ENCODE assay signal across 23 cellular contexts in genomic region chr2:222174450-222174849, GRCh38.
"Had no signal": no experiment of that assay in that cellular context is flagged by ENCODE, and none has a peak within 500 bp of the region (broad histone marks: within the 10 kb centered on the region; RNA-seq: fewer than 3 reads in every experiment).

No MANE protein-coding gene starts in this region.

- H3K4me3 Mint-ChIP-seq: activated CD4-positive, alpha-beta T cell treated with anti-CD3 and anti-CD28 coated beads, Interleukin-2, amount 10 ng/mL, durations not matched to agents 7 days and 5 days; activated CD8-positive, alpha-beta memory T cell treated with anti-CD3 and anti-CD28 coated beads, Interleukin-2, amount 10 ng/mL, durations not matched to agents 7 days and 5 days; activated CD8-positive, alpha-beta T cell treated with anti-CD3 and anti-CD28 coated beads for 36 hours; activated naive CD8-positive, alpha-beta T cell treated with anti-CD3 and anti-CD28 coated beads, Interleukin-2, amount 50 U/mL, for 24 hours; naive thymus-derived CD4-positive, alpha-beta T cell; stimulated activated naive B cell treated with anti-CD40 and anti-IgM and Interleukin-4, amounts not matched to agents 10 μg/mL and 1 μg/mL and 100 μg/mL, for 72 hours; T-helper 2 cell treated with Interferon-gamma antibody and Interleukin-4, amounts not matched to agents 5 μg/mL and 100 μg/mL, for 36 hours had no signal

- H3K4me3 ChIP-seq: cardiac muscle cell, left lung, lung, testis, vagina had no signal

- H3K4me1 ChIP-seq: left lung, testis, vagina had no signal

- DNase-seq: activated CD4-positive, alpha-beta T cell treated with anti-CD3 and anti-CD28 coated beads, Interleukin-2, amount 10 ng/mL, durations not matched to agents 7 days and 5 days; activated CD4-positive, CD25-positive, alpha-beta regulatory T cell treated with anti-CD3 and anti-CD28 coated beads, Interleukin-2, amount 50 U/mL, for 72 hours; activated CD8-positive, alpha-beta memory T cell treated with anti-CD3 and anti-CD28 coated beads, Interleukin-2, amount 10 ng/mL, durations not matched to agents 7 days and 5 days; activated CD8-positive, alpha-beta T cell treated with anti-CD3 and anti-CD28 coated beads for 36 hours; activated gamma-delta T cell; activated naive CD4-positive, alpha-beta T cell treated with anti-CD3 and anti-CD28 coated beads, Interleukin-2, amount 50 U/mL, for 16 hours; activated naive CD8-positive, alpha-beta T cell treated with anti-CD3 and anti-CD28 coated beads, Interleukin-2, amount 50 U/mL, for 24 hours; activated T-cell treated with anti-CD3 and anti-CD28 coated beads for 4 hours; cortex of kidney; hippocampal formation; left lung; naive thymus-derived CD4-positive, alpha-beta T cell; stimulated activated CD4-positive, alpha-beta T cell treated with anti-CD3 and anti-CD28 coated beads, Interleukin-2, amount 100 ng/mL, for 48 hours; stimulated activated CD8-positive, alpha-beta memory T cell treated with anti-CD3 and anti-CD28 coated beads, Interleukin-4, amount 100 ng/mL, for 48 hours; stimulated activated naive B cell treated with anti-CD40 and anti-IgM and Interleukin-4, amounts not matched to agents 10 μg/mL and 1 μg/mL and 100 μg/mL, for 72 hours; testis; trophoblast cell had no signal

- H3K4me1 Mint-ChIP-seq: activated CD4-positive, alpha-beta T cell treated with anti-CD3 and anti-CD28 coated beads, Interleukin-2, amount 10 ng/mL, durations not matched to agents 7 days and 5 days; activated CD8-positive, alpha-beta memory T cell treated with anti-CD3 and anti-CD28 coated beads, Interleukin-2, amount 10 ng/mL, durations not matched to agents 7 days and 5 days; activated naive CD8-positive, alpha-beta T cell treated with anti-CD3 and anti-CD28 coated beads, Interleukin-2, amount 50 U/mL, for 24 hours; naive thymus-derived CD4-positive, alpha-beta T cell; stimulated activated naive B cell treated with anti-CD40 and anti-IgM and Interleukin-4, amounts not matched to agents 10 μg/mL and 1 μg/mL and 100 μg/mL, for 72 hours had no signal

- ATAC-seq: activated CD8-positive, alpha-beta memory T cell treated with anti-CD3 and anti-CD28 coated beads, Interleukin-2, amount 10 ng/mL, durations not matched to agents 7 days and 5 days; activated CD8-positive, alpha-beta T cell treated with anti-CD3 and anti-CD28 coated beads for 36 hours; activated naive CD8-positive, alpha-beta T cell treated with anti-CD3 and anti-CD28 coated beads, Interleukin-2, amount 50 U/mL, for 24 hours; left lung; naive thymus-derived CD4-positive, alpha-beta T cell; stimulated activated naive B cell treated with anti-CD40 and anti-IgM and Interleukin-4, amounts not matched to agents 10 μg/mL and 1 μg/mL and 100 μg/mL, for 72 hours had no signal

- H3K9me3 ChIP-seq: left lung, testis, vagina had no signal

- H3K9me3 Mint-ChIP-seq: activated CD4-positive, alpha-beta T cell treated with anti-CD3 and anti-CD28 coated beads, Interleukin-2, amount 10 ng/mL, durations not matched to agents 7 days and 5 days; activated CD8-positive, alpha-beta T cell treated with anti-CD3 and anti-CD28 coated beads for 36 hours; T-helper 2 cell treated with Interferon-gamma antibody and Interleukin-4, amounts not matched to agents 5 μg/mL and 100 μg/mL, for 36 hours had no signal

- H3K27me3 ChIP-seq: cardiac muscle cell, left lung, testis, vagina had no signal

- H3K36me3 ChIP-seq: cardiac muscle cell, left lung, vagina had no signal

- H3K27ac ChIP-seq: cardiac muscle cell, epithelial cell of prostate, left lung, testis, vagina, VCaP had no signal

- H3K36me3 Mint-ChIP-seq: activated CD8-positive, alpha-beta memory T cell treated with anti-CD3 and anti-CD28 coated beads, Interleukin-2, amount 10 ng/mL, durations not matched to agents 7 days and 5 days; naive thymus-derived CD4-positive, alpha-beta T cell; stimulated activated naive B cell treated with anti-CD40 and anti-IgM and Interleukin-4, amounts not matched to agents 10 μg/mL and 1 μg/mL and 100 μg/mL, for 72 hours had no signal

- H3K27ac Mint-ChIP-seq: activated CD4-positive, alpha-beta T cell treated with anti-CD3 and anti-CD28 coated beads, Interleukin-2, amount 10 ng/mL, durations not matched to agents 7 days and 5 days; activated CD8-positive, alpha-beta memory T cell treated with anti-CD3 and anti-CD28 coated beads, Interleukin-2, amount 10 ng/mL, durations not matched to agents 7 days and 5 days; activated CD8-positive, alpha-beta T cell treated with anti-CD3 and anti-CD28 coated beads for 36 hours; activated naive CD8-positive, alpha-beta T cell treated with anti-CD3 and anti-CD28 coated beads, Interleukin-2, amount 50 U/mL, for 24 hours; naive thymus-derived CD4-positive, alpha-beta T cell; stimulated activated naive B cell treated with anti-CD40 and anti-IgM and Interleukin-4, amounts not matched to agents 10 μg/mL and 1 μg/mL and 100 μg/mL, for 72 hours; T-helper 2 cell treated with Interferon-gamma antibody and Interleukin-4, amounts not matched to agents 5 μg/mL and 100 μg/mL, for 36 hours had no signal

- H3K27me3 Mint-ChIP-seq: activated CD4-positive, alpha-beta T cell treated with anti-CD3 and anti-CD28 coated beads, Interleukin-2, amount 10 ng/mL, durations not matched to agents 7 days and 5 days; activated CD8-positive, alpha-beta memory T cell treated with anti-CD3 and anti-CD28 coated beads, Interleukin-2, amount 10 ng/mL, durations not matched to agents 7 days and 5 days; activated CD8-positive, alpha-beta T cell treated with anti-CD3 and anti-CD28 coated beads for 36 hours; activated naive CD8-positive, alpha-beta T cell treated with anti-CD3 and anti-CD28 coated beads, Interleukin-2, amount 50 U/mL, for 24 hours had no signal
